In genomic region chr6:10033223-10033829, GRCh38 we compare ENCODE assay signal across 1 cellular context.
A peak's percentile ranks its signal among the peaks of the same experiment; 100 is the strongest.
TF ChIP-seq lines count a peak whose summit lies in the region.

No MANE protein-coding gene starts in this region.

TF ChIP-seq in HEK293, 187 proteins besides CTCF, POLR2A, EP300 and RAD21 (continued from another document and continues in another):
- TF ChIP-seq ZBTB11 (tag by site-specific recombination; conservative IDR thresholded peaks at IDR 0.05; ENCODE audit: low read depth): no peak
- no peak for TF ChIP-seq ZNF777 (tag by site-specific recombination; IDR thresholded peaks at IDR 0.05; ENCODE audit: borderline replicate concordance)
- TF ChIP-seq ZNF10 (tag by site-specific recombination; IDR thresholded peaks at IDR 0.05): no peak
- peak; percentile 25; the same call in 1 of the 2 replicates for TF ChIP-seq SP7 (tag by site-specific recombination; IDR thresholded peaks at IDR 0.05)
- peak; percentile 39; the same call in 1 of the 2 replicates for TF ChIP-seq ZNF24 (tag by site-specific recombination; IDR thresholded peaks at IDR 0.05)
- peak; percentile 98 for TF ChIP-seq ZBTB17 (tag by site-specific recombination; IDR thresholded peaks at IDR 0.05)
- no peak for TF ChIP-seq HIC1 (tag by site-specific recombination; IDR thresholded peaks at IDR 0.05)
- 0 out of 2 replicates have a peak, but pooled peaks have one; percentile 20 for TF ChIP-seq ZNF2 (tag by site-specific recombination; IDR thresholded peaks at IDR 0.05)
- TF ChIP-seq SCRT2 (tag by site-specific recombination; IDR thresholded peaks at IDR 0.05): no peak
- TF ChIP-seq ZXDB (tag by site-specific recombination; IDR thresholded peaks at IDR 0.05): no peak; the same call in 1 of the 2 replicates
- peak; percentile 76 for TF ChIP-seq ZNF341 (tag by site-specific recombination; IDR thresholded peaks at IDR 0.05; ENCODE audit: low read depth)
- no peak for TF ChIP-seq ZFP3 (tag by site-specific recombination; IDR thresholded peaks at IDR 0.05; ENCODE audit: low read depth)
- no peak for TF ChIP-seq HOXA7 (CRISPR knock-in tag; IDR thresholded peaks at IDR 0.05; ENCODE audit: borderline replicate concordance)
- TF ChIP-seq ZNF175 (tag by site-specific recombination; IDR thresholded peaks at IDR 0.05): no peak
- no peak for TF ChIP-seq MEIS1 (CRISPR knock-in tag; IDR thresholded peaks at IDR 0.05; ENCODE audit: borderline replicate concordance)
- TF ChIP-seq RBAK (tag by site-specific recombination; IDR thresholded peaks at IDR 0.05): no peak
- TF ChIP-seq ZNF362 (tag by site-specific recombination; IDR thresholded peaks at IDR 0.05): no peak
- TF ChIP-seq INSM2 (tag by site-specific recombination; IDR thresholded peaks at IDR 0.05): no peak
- no peak for TF ChIP-seq ZNF544 (tag by site-specific recombination; IDR thresholded peaks at IDR 0.05)
- no peak for TF ChIP-seq SETDB1 (IDR thresholded peaks at IDR 0.05; ENCODE audit: insufficient read length, low read length)
- TF ChIP-seq OVOL3 (tag by site-specific recombination; IDR thresholded peaks at IDR 0.05): 0 out of 2 replicates have a peak, but pooled peaks have one; percentile 42
- TF ChIP-seq ZNF248 (tag by site-specific recombination; IDR thresholded peaks at IDR 0.05): no peak
- no peak for TF ChIP-seq WT1 (tag by site-specific recombination; IDR thresholded peaks at IDR 0.05)
- TF ChIP-seq ZNF473 (tag by site-specific recombination; IDR thresholded peaks at IDR 0.05): no peak
- TF ChIP-seq GLI2 (tag by site-specific recombination; IDR thresholded peaks at IDR 0.05; ENCODE audit: borderline replicate concordance, low read depth): 0 out of 2 replicates have a peak, but pooled peaks have one; percentile 9
- no peak for TF ChIP-seq PRDM4 (tag by site-specific recombination; IDR thresholded peaks at IDR 0.05)
- peak; percentile 28 for TF ChIP-seq ZNF398 (tag by site-specific recombination; IDR thresholded peaks at IDR 0.05)
- TF ChIP-seq PRDM6 (tag by site-specific recombination; IDR thresholded peaks at IDR 0.05): peak; percentile 94
- peak; percentile 16; the same call in 1 of the 2 replicates for TF ChIP-seq ZEB2 (tag by site-specific recombination; IDR thresholded peaks at IDR 0.05)
- TF ChIP-seq ZNF626 (tag by site-specific recombination; IDR thresholded peaks at IDR 0.05): no peak
- no peak for TF ChIP-seq ZNF280C (tag by site-specific recombination; IDR thresholded peaks at IDR 0.05)
- no peak for TF ChIP-seq ZBTB26 (tag by site-specific recombination; optimal IDR thresholded peaks at IDR 0.05)
- no peak for TF ChIP-seq ZNF155 (tag by site-specific recombination; IDR thresholded peaks at IDR 0.05)
- TF ChIP-seq KLF10 (tag by site-specific recombination; IDR thresholded peaks at IDR 0.05): no peak
- no peak for TF ChIP-seq ZNF555 (tag by site-specific recombination; conservative IDR thresholded peaks at IDR 0.05)
- no peak for TF ChIP-seq ZNF26 (tag by site-specific recombination; IDR thresholded peaks at IDR 0.05)
- TF ChIP-seq KLF9 (tag by site-specific recombination; IDR thresholded peaks at IDR 0.05; ENCODE audit: low read depth): no peak
- TF ChIP-seq ZBTB21 (tag by site-specific recombination; IDR thresholded peaks at IDR 0.05): no peak
- no peak for TF ChIP-seq ZNF391 (tag by site-specific recombination; IDR thresholded peaks at IDR 0.05; ENCODE audit: borderline replicate concordance, low read depth)
- no peak for TF ChIP-seq ZNF311 (tag by site-specific recombination; IDR thresholded peaks at IDR 0.05; ENCODE audit: borderline replicate concordance)
- TF ChIP-seq KLF7 (tag by site-specific recombination; IDR thresholded peaks at IDR 0.05; ENCODE audit: borderline replicate concordance): no peak
- TF ChIP-seq ZNF623 (tag by site-specific recombination; IDR thresholded peaks at IDR 0.05): no peak
- no peak for TF ChIP-seq GLI4 (tag by site-specific recombination; IDR thresholded peaks at IDR 0.05)
